Comparison of ENCODE assay signal across 33 cellular contexts in the genomic region with DNA sequence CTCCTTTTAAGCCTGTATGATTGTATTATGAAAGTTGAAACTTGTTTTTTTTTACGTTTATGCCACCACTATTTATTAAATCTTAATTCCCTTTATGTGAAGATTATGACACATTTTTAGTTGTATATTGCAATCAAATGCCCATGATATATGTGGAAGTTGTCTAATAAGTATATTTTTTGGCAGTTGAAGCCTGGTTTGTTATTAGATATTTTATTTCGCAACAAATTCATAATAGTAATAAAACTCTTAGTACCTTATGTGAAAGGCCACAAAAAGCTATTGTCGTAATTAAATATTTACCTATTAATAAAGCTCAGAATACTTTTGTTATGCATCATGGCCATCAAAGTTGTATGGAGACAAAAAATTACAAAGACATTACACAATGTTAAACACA.
"Had no signal": no experiment of that assay in that cellular context is flagged by ENCODE, and none has a peak within 500 bp of the region (broad histone marks: within the 10 kb centered on the region; RNA-seq: fewer than 3 reads in every experiment).

No MANE protein-coding gene starts in this region.

- H3K36me3 ChIP-seq: MG63 had no signal

- H3K4me3 ChIP-seq: MG63 had no signal

- DNase-seq: Karpas-422, Kasumi-1, MG63, MM.1S, MV-4-11, NCI-H1048, NCI-H1092, NCI-H1092 treated with DMSO at 0.1 percent for 48 hours, NCI-H1105, NCI-H1105 treated with DMSO at 0.1 percent for 48 hours, NCI-H1417 treated with DMSO at 0.1 percent for 48 hours, NCI-H1436, NCI-H1436 treated with DMSO at 0.1 percent for 48 hours, NCI-H146, NCI-H1694, NCI-H1694 treated with DMSO at 0.1 percent for 48 hours, NCI-H187 treated with DMSO at 0.1 percent for 48 hours, NCI-H1930, NCI-H2029, NCI-H2029 treated with DMSO at 0.1 percent for 48 hours, NCI-H2081, NCI-H2081 treated with DMSO at 0.1 percent for 48 hours, NCI-H2107, NCI-H2171, NCI-H2171 treated with DMSO at 0.1 percent for 48 hours, NCI-H226, NCI-H345, NCI-H510A, NCI-H510A treated with DMSO at 0.1 percent for 48 hours, NCI-H524, NCI-H524 treated with DMSO at 0.1 percent for 48 hours, NCI-H526, NCI-H526 treated with DMSO at 0.1 percent for 48 hours had no signal

- H3K27me3 ChIP-seq: MG63 had no signal

- H3K9me3 ChIP-seq: MG63 had no signal
